10 cellular contexts compared by ENCODE assay signal in the genomic region with DNA sequence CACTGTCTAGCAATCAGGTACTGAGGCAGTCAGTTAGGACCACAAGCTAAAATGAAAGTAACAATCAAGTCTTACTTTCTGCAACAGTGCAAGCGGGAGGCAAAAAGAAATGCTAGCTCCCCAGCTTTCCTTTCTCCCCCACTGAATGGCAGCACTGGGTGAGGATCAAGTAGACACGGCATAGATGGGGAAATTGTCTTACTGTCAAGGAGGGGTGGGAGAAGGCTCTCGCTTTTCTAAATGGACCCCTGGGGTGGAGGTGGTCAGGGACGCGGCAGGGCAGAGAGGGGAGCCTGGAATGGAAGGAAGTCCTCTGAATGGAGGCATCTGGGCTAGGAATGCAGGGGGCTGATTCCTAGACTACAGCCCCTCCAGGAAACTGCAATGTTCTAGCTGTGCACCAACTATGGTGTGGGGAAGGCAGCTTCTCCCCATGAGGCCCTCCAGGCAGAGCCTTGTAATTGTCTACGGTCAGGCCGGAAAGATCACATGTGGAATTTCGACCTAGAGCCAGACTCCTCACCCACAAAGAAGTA. TPM values are rescaled to one million over a fixed set of nuclear protein-coding genes. Genes with fewer than 3 reads are reported as not detected.
A peak's percentile ranks its signal among the peaks of the same experiment; 100 is the strongest.
DNase-seq lines count a peak whose midpoint lies in the region; ATAC-seq and TF ChIP-seq lines count a peak whose summit lies in the region.
"Had no signal": no experiment of that assay in that cellular context is flagged by ENCODE, and none has a peak within 500 bp of the region (broad histone marks: within the 10 kb centered on the region; RNA-seq: fewer than 3 reads in every experiment).

No MANE protein-coding gene starts in this region.

- H3K79me2 ChIP-seq in hepatocyte = peaks cover 28% of the 10 kb centered on the region

- no peak overlapping the region for H3K4me3 ChIP-seq in hepatocyte
- H3K4me3 ChIP-seq: thyroid gland had no signal

- POLR2A ChIA-PET in activated CD8-positive, alpha-beta T cell treated with anti-CD3 and anti-CD28 coated beads, Interleukin-2, amount 10 ng/mL, durations not matched to agents 7 days and 5 days (lab: Charles Lee) = interaction anchor here (1.2 kb wide), 1 partner anchor 248 kb away, joined by 3 read pairs; the partner anchor contains the start of gene TLK1

- H3K4me1 Mint-ChIP-seq in activated CD4-positive, alpha-beta T cell treated with anti-CD3 and anti-CD28 coated beads, Interleukin-2, amount 10 ng/mL, durations not matched to agents 24 days and 14 days = peaks cover 15% of the 10 kb centered on the region
- peaks cover 17% of the 10 kb centered on the region for H3K4me1 Mint-ChIP-seq in activated CD8-positive, alpha-beta T cell treated with anti-CD3 and anti-CD28 coated beads, Interleukin-2, amount 10 ng/mL, durations not matched to agents 7 days and 5 days (ENCODE audit: low read depth)
- H3K4me1 Mint-ChIP-seq in stimulated activated effector memory CD8-positive, alpha-beta T cell treated with anti-CD3 and anti-CD28 coated beads, Interleukin-12 subunit alpha, Interleukin-12 subunit beta, amount 100 ng/mL, for 72 hours = peaks cover 26% of the 10 kb centered on the region

- no peak for TF ChIP-seq CTCF in hepatocyte (IDR thresholded peaks at IDR 0.05; ENCODE audit: poor library complexity)

- H3K27me3 Mint-ChIP-seq in activated CD4-positive, alpha-beta T cell treated with anti-CD3 and anti-CD28 coated beads, Interleukin-2, amount 10 ng/mL, durations not matched to agents 24 days and 14 days = no peaks in the 10 kb centered on the region
- H3K27me3 Mint-ChIP-seq in activated CD8-positive, alpha-beta T cell treated with anti-CD3 and anti-CD28 coated beads, Interleukin-2, amount 10 ng/mL, durations not matched to agents 7 days and 5 days (ENCODE audit: low read depth) = no peaks in the 10 kb centered on the region

- H4K20me1 ChIP-seq in hepatocyte (ENCODE audit: insufficient read depth, poor library complexity, severe bottlenecking) = no peaks in the 10 kb centered on the region

- H3K9me3 ChIP-seq in hepatocyte (ENCODE audit: low read depth) = no peaks in the 10 kb centered on the region
- H3K9me3 ChIP-seq: thyroid gland had no signal

- H3K4me2 ChIP-seq in hepatocyte = peak overlapping the region; percentile 66

- H3K36me3 ChIP-seq in hepatocyte (replicated peaks; ENCODE audit: insufficient read depth, low read depth) = no peaks in the 10 kb centered on the region
- H3K36me3 ChIP-seq: thyroid gland had no signal

- peak overlapping the region; percentile 10 for H2AFZ ChIP-seq in hepatocyte

- peaks cover 12% of the 10 kb centered on the region for H3K9me3 Mint-ChIP-seq in activated CD4-positive, alpha-beta T cell treated with anti-CD3 and anti-CD28 coated beads, Interleukin-2, amount 10 ng/mL, durations not matched to agents 24 days and 14 days
- peaks cover 3% of the 10 kb centered on the region for H3K9me3 Mint-ChIP-seq in activated CD8-positive, alpha-beta T cell treated with anti-CD3 and anti-CD28 coated beads, Interleukin-2, amount 10 ng/mL, durations not matched to agents 7 days and 5 days (ENCODE audit: insufficient read depth)
- H3K9me3 Mint-ChIP-seq in stimulated activated effector memory CD8-positive, alpha-beta T cell treated with anti-CD3 and anti-CD28 coated beads, Interleukin-12 subunit alpha, Interleukin-12 subunit beta, amount 100 ng/mL, for 72 hours = no peaks in the 10 kb centered on the region

- 55% methylated on average over 8 of the region's 8 CpGs for WGBS in hepatocyte (ENCODE audit: low lambda C conversion rate, missing lambda C conversion rate)

- no peak for ATAC-seq in activated CD8-positive, alpha-beta T cell treated with anti-CD3 and anti-CD28 coated beads, Interleukin-2, amount 10 ng/mL, durations not matched to agents 7 days and 5 days
- no peak for ATAC-seq in stimulated activated effector memory CD8-positive, alpha-beta T cell treated with anti-CD3 and anti-CD28 coated beads, Interleukin-12 subunit alpha, Interleukin-12 subunit beta, amount 100 ng/mL, for 72 hours
- ATAC-seq in HG03571 (IDR thresholded peaks at IDR 0.05; ENCODE audit: unreplicated experiment) = no peak

- no peaks in the 10 kb centered on the region for H3K9me2 ChIP-seq in hepatocyte (replicated peaks; ENCODE audit: insufficient read depth)

- H3K4me3 Mint-ChIP-seq in activated CD4-positive, alpha-beta T cell treated with anti-CD3 and anti-CD28 coated beads, Interleukin-2, amount 10 ng/mL, durations not matched to agents 24 days and 14 days = peak overlapping the region; percentile 57
- H3K4me3 Mint-ChIP-seq in activated CD8-positive, alpha-beta T cell treated with anti-CD3 and anti-CD28 coated beads, Interleukin-2, amount 10 ng/mL, durations not matched to agents 7 days and 5 days = peak overlapping the region; percentile 4
- H3K4me3 Mint-ChIP-seq in stimulated activated effector memory CD8-positive, alpha-beta T cell treated with anti-CD3 and anti-CD28 coated beads, Interleukin-12 subunit alpha, Interleukin-12 subunit beta, amount 100 ng/mL, for 72 hours = peak overlapping the region; percentile 49

- intact Hi-C loops in activated CD4-positive, alpha-beta T cell treated with anti-CD3 and anti-CD28 coated beads, Interleukin-2, amount 10 ng/mL, durations not matched to agents 24 days and 14 days (cut with micrococcal nuclease) = no loop called here

- no peaks in the 10 kb centered on the region for H3K27me3 ChIP-seq in hepatocyte
- H3K27me3 ChIP-seq: thyroid gland had no signal

- no peak overlapping the region for H3K27ac Mint-ChIP-seq in activated CD4-positive, alpha-beta T cell treated with anti-CD3 and anti-CD28 coated beads, Interleukin-2, amount 10 ng/mL, durations not matched to agents 24 days and 14 days
- H3K27ac Mint-ChIP-seq in activated CD8-positive, alpha-beta T cell treated with anti-CD3 and anti-CD28 coated beads, Interleukin-2, amount 10 ng/mL, durations not matched to agents 7 days and 5 days = peak overlapping the region; percentile 56
- H3K27ac Mint-ChIP-seq in stimulated activated effector memory CD8-positive, alpha-beta T cell treated with anti-CD3 and anti-CD28 coated beads, Interleukin-12 subunit alpha, Interleukin-12 subunit beta, amount 100 ng/mL, for 72 hours = no peak overlapping the region

- H3K4me1 ChIP-seq in hepatocyte (ENCODE audit: insufficient read depth) = peaks cover 13% of the 10 kb centered on the region
- H3K4me1 ChIP-seq: thyroid gland had no signal

- CTCF ChIA-PET in activated CD8-positive, alpha-beta T cell treated with anti-CD3 and anti-CD28 coated beads, Interleukin-2, amount 10 ng/mL, durations not matched to agents 7 days and 5 days (lab: Charles Lee) = interaction anchor here (0.6 to 1.8 kb wide), 7 partner anchors 10 to 481 kb away, joined by 3 to 6 read pairs (median 4); partner anchors contain the start of gene GORASP2

- H3K27ac ChIP-seq in hepatocyte = peak overlapping the region; percentile 45
- H3K27ac ChIP-seq: thyroid gland had no signal

- peaks cover 20% of the 10 kb centered on the region for H3K36me3 Mint-ChIP-seq in activated CD4-positive, alpha-beta T cell treated with anti-CD3 and anti-CD28 coated beads, Interleukin-2, amount 10 ng/mL, durations not matched to agents 24 days and 14 days (ENCODE audit: low read depth)
- H3K36me3 Mint-ChIP-seq in activated CD8-positive, alpha-beta T cell treated with anti-CD3 and anti-CD28 coated beads, Interleukin-2, amount 10 ng/mL, durations not matched to agents 7 days and 5 days (ENCODE audit: low read depth) = peaks cover 12% of the 10 kb centered on the region
- no peaks in the 10 kb centered on the region for H3K36me3 Mint-ChIP-seq in stimulated activated effector memory CD8-positive, alpha-beta T cell treated with anti-CD3 and anti-CD28 coated beads, Interleukin-12 subunit alpha, Interleukin-12 subunit beta, amount 100 ng/mL, for 72 hours

- DNase-seq in activated CD4-positive, alpha-beta T cell treated with anti-CD3 and anti-CD28 coated beads, Interleukin-2, amount 10 ng/mL, durations not matched to agents 24 days and 14 days = no peak
- no peak for DNase-seq in activated CD4-positive, alpha-beta T cell treated with anti-CD3 and anti-CD28 coated beads, Interleukin-2, amount 50 U/mL, for 1 hour
- DNase-seq in activated CD8-positive, alpha-beta T cell treated with anti-CD3 and anti-CD28 coated beads, Interleukin-2, amount 10 ng/mL, durations not matched to agents 7 days and 5 days = no peak
- DNase-seq in hepatocyte (ENCODE audit: low spot score) = no peak
- DNase-seq in stimulated activated effector memory CD8-positive, alpha-beta T cell treated with anti-CD3 and anti-CD28 coated beads, Interleukin-12 subunit alpha, Interleukin-12 subunit beta, amount 100 ng/mL, for 72 hours (ENCODE audit: low spot score in 2 of 2) = no peak
- DNase-seq in SIG-M5 treated with dmso at 0.1 percent for 504 hours (lab: John Stamatoyannopoulos, UW; ENCODE audit: unreplicated experiment) = no peak
- no peak for DNase-seq in putamen (ENCODE audit: low spot score)
- DNase-seq: NCI-H446, thyroid gland had no signal

RNA-seq across cellular contexts. Expression of gene METTL8, which starts 24.3 kb away (rescaled TPM):
- 33.1 and 42.9 TPM in 2 replicates for total RNA-seq in activated CD4-positive, alpha-beta T cell treated with anti-CD3 and anti-CD28 coated beads, Interleukin-2, amount 10 ng/mL, durations not matched to agents 24 days and 14 days
- total RNA-seq in activated CD8-positive, alpha-beta T cell treated with anti-CD3 and anti-CD28 coated beads, Interleukin-2, amount 10 ng/mL, durations not matched to agents 7 days and 5 days = 10 to 100 TPM; 20.9 to 22.4 TPM
- 30.5 and 31.9 TPM in 2 replicates for total RNA-seq in hepatocyte
- polyA plus RNA-seq in hepatocyte = 15.2 and 16.8 TPM in 2 replicates

RNA-seq across cellular contexts. Expression of gene DCAF17, which starts 24.5 kb away (rescaled TPM):
- 27.3 and 27.4 TPM in 2 replicates for total RNA-seq in activated CD4-positive, alpha-beta T cell treated with anti-CD3 and anti-CD28 coated beads, Interleukin-2, amount 10 ng/mL, durations not matched to agents 24 days and 14 days
- total RNA-seq in activated CD8-positive, alpha-beta T cell treated with anti-CD3 and anti-CD28 coated beads, Interleukin-2, amount 10 ng/mL, durations not matched to agents 7 days and 5 days = 10 to 100 TPM; 15.9 to 17.5 TPM
- 12.0 and 14.2 TPM in 2 replicates for total RNA-seq in hepatocyte
- 2.7 and 6.1 TPM in 2 replicates for polyA plus RNA-seq in hepatocyte

Comparison
In these comparisons a context has a peak if more than half of its experiments do, and no peak if none do; other contexts are left out.
1. H3K4me3 Mint-ChIP-seq: peak in every context shown above with its lines; median percentile 57 in activated CD4-positive, alpha-beta T cell treated with anti-CD3 and anti-CD28 coated beads, Interleukin-2, amount 10 ng/mL, durations not matched to agents 24 days and 14 days; 49 in stimulated activated effector memory CD8-positive, alpha-beta T cell treated with anti-CD3 and anti-CD28 coated beads, Interleukin-12 subunit alpha, Interleukin-12 subunit beta, amount 100 ng/mL, for 72 hours; 4 in activated CD8-positive, alpha-beta T cell treated with anti-CD3 and anti-CD28 coated beads, Interleukin-2, amount 10 ng/mL, durations not matched to agents 7 days and 5 days.